ENCODE assay signal across 2 cellular contexts in genomic region chr3:156463123-156463522, GRCh38.
TF ChIP-seq lines count a peak whose summit lies in the region.

No MANE protein-coding gene starts in this region.

TF ChIP-seq in GM23338, 12 proteins besides CTCF, POLR2A, EP300 and RAD21:
- TF ChIP-seq ZNF462 (CRISPR knock-in tag; IDR thresholded peaks at IDR 0.05) = peak; percentile 73
- TF ChIP-seq EZH2phosphoT487 (IDR thresholded peaks at IDR 0.05; ENCODE audit: unreplicated experiment) = no peak

TF ChIP-seq in H1, 55 proteins besides CTCF, POLR2A, EP300 and RAD21 (continued from another document):
- no peak for TF ChIP-seq TEAD4 (IDR thresholded peaks at IDR 0.05; ENCODE audit: low read depth, low read length)
- TF ChIP-seq CHD1 (IDR thresholded peaks at IDR 0.05; ENCODE audit: low read depth, low read length) = no peak
- TF ChIP-seq BRCA1 (IDR thresholded peaks at IDR 0.05; ENCODE audit: low read depth, low read length) = no peak
- peak in 1 of 2 experiments; percentile 63; a peak in 1 of 4 replicates for TF ChIP-seq SIN3A (conservative IDR thresholded peaks at IDR 0.05 in 1 of 2, IDR thresholded peaks at IDR 0.05 in 1 of 2; ENCODE audit: low read depth in 1 of 2, low read length in 2 of 2)
- TF ChIP-seq SIX5 (IDR thresholded peaks at IDR 0.05; ENCODE audit: low read depth, low read length) = no peak
- TF ChIP-seq RFX5 (IDR thresholded peaks at IDR 0.05; ENCODE audit: borderline replicate concordance, low read depth, low read length) = no peak
- TF ChIP-seq ATF3 (IDR thresholded peaks at IDR 0.05; ENCODE audit: insufficient read depth, low read depth, low read length) = no peak
- no peak for TF ChIP-seq CBX8 (IDR thresholded peaks at IDR 0.05; ENCODE audit: borderline replicate concordance, low read depth, low read length)
- no peak for TF ChIP-seq SP2 (IDR thresholded peaks at IDR 0.05; ENCODE audit: low read length)
- TF ChIP-seq KDM1A (IDR thresholded peaks at IDR 0.05; ENCODE audit: borderline replicate concordance, low read length) = no peak
- TF ChIP-seq KDM4A (IDR thresholded peaks at IDR 0.05; ENCODE audit: low read depth, low read length, severe bottlenecking) = no peak
- TF ChIP-seq JUND (IDR thresholded peaks at IDR 0.05; ENCODE audit: low read length) = no peak
- no peak for TF ChIP-seq TCF12 (IDR thresholded peaks at IDR 0.05; ENCODE audit: low read depth, low read length)
- TF ChIP-seq SP4 (IDR thresholded peaks at IDR 0.05; ENCODE audit: low read length) = no peak
- TF ChIP-seq EGR1 (IDR thresholded peaks at IDR 0.05; ENCODE audit: borderline replicate concordance, low read depth, low read length) = no peak
- TF ChIP-seq POLR2AphosphoS5 (IDR thresholded peaks at IDR 0.05; ENCODE audit: low read depth, low read length) = no peak
- TF ChIP-seq HDAC6 (IDR thresholded peaks at IDR 0.05; ENCODE audit: low read depth, low read length) = no peak
- TF ChIP-seq ZNF274 (IDR thresholded peaks at IDR 0.05; ENCODE audit: borderline replicate concordance, extremely low read depth, low read length) = no peak
- no peak for TF ChIP-seq E2F6 (IDR thresholded peaks at IDR 0.05)
- TF ChIP-seq RXRA (IDR thresholded peaks at IDR 0.05; ENCODE audit: insufficient read depth, low read depth, low read length) = no peak
- no peak for TF ChIP-seq BACH1 (IDR thresholded peaks at IDR 0.05; ENCODE audit: low read length)
- TF ChIP-seq CHD7 (IDR thresholded peaks at IDR 0.05; ENCODE audit: insufficient replicate concordance, low read length) = peak; percentile 43
- TF ChIP-seq CREB1 (IDR thresholded peaks at IDR 0.05) = 0 out of 2 replicates have a peak, but pooled peaks have one; percentile 18
- no peak for TF ChIP-seq HDAC2 (IDR thresholded peaks at IDR 0.05; ENCODE audit: borderline replicate concordance in 1 of 2, low read depth in 2 of 2, low read length in 2 of 2)
- peak; percentile 72 for TF ChIP-seq YY1 (IDR thresholded peaks at IDR 0.05; ENCODE audit: low read depth, low read length)
- no peak for TF ChIP-seq CBX5 (IDR thresholded peaks at IDR 0.05; ENCODE audit: low read depth, low read length)
- TF ChIP-seq RNF2 (IDR thresholded peaks at IDR 0.05; ENCODE audit: borderline replicate concordance, low read depth, low read length, missing control alignments, poor library complexity, severe bottlenecking) = no peak
- TF ChIP-seq ASH2L (IDR thresholded peaks at IDR 0.05; ENCODE audit: low read length) = no peak
- no peak for TF ChIP-seq POU5F1 (IDR thresholded peaks at IDR 0.05; ENCODE audit: low read depth, low read length)
- TF ChIP-seq MAX (IDR thresholded peaks at IDR 0.05) = peak; percentile 24; the same call in 1 of the 2 replicates
- no peak for TF ChIP-seq FOSL1 (IDR thresholded peaks at IDR 0.05; ENCODE audit: insufficient read depth, low read depth, low read length)
- no peak for TF ChIP-seq SRF (IDR thresholded peaks at IDR 0.05; ENCODE audit: low read depth, low read length)
- no peak for TF ChIP-seq SAP30 (IDR thresholded peaks at IDR 0.05; ENCODE audit: insufficient read depth, insufficient replicate concordance, low read length)
- no peak for TF ChIP-seq TBP (IDR thresholded peaks at IDR 0.05; ENCODE audit: low read depth, low read length)
- no peak for TF ChIP-seq SIRT6 (IDR thresholded peaks at IDR 0.05; ENCODE audit: low read length)
- TF ChIP-seq USF2 (IDR thresholded peaks at IDR 0.05; ENCODE audit: low read length) = no peak
- TF ChIP-seq JUN (IDR thresholded peaks at IDR 0.05; ENCODE audit: low read depth, low read length) = no peak
- no peak for TF ChIP-seq TAF7 (optimal IDR thresholded peaks at IDR 0.05; ENCODE audit: borderline replicate concordance, low read depth, low read length)
- TF ChIP-seq CTBP2 (IDR thresholded peaks at IDR 0.05; ENCODE audit: borderline replicate concordance, insufficient read depth, insufficient read length, low read length) = no peak
- TF ChIP-seq PHF8 (conservative IDR thresholded peaks at IDR 0.05; ENCODE audit: low read depth, low read length) = no peak
- 0 out of 2 replicates have a peak, but pooled peaks have one; percentile 22 for TF ChIP-seq ATF2 (IDR thresholded peaks at IDR 0.05; ENCODE audit: low read length)
- TF ChIP-seq TAF1 (IDR thresholded peaks at IDR 0.05; ENCODE audit: low read depth, low read length) = no peak
- no peak for TF ChIP-seq GTF2F1 (IDR thresholded peaks at IDR 0.05; ENCODE audit: borderline replicate concordance, low read depth, low read length)
- TF ChIP-seq SP1 (IDR thresholded peaks at IDR 0.05; ENCODE audit: low read depth, low read length) = peak; percentile 40; the same call in 1 of the 2 replicates
- TF ChIP-seq CEBPB (IDR thresholded peaks at IDR 0.05; ENCODE audit: low read depth, low read length) = no peak
- TF ChIP-seq GABPA (IDR thresholded peaks at IDR 0.05; ENCODE audit: borderline replicate concordance, insufficient read depth, low read length) = no peak
- no peak for TF ChIP-seq RBBP5 (IDR thresholded peaks at IDR 0.05; ENCODE audit: borderline replicate concordance, low read depth, low read length)
- peak in 1 of 2 experiments; percentile 54 for TF ChIP-seq BCL11A (IDR thresholded peaks at IDR 0.05; ENCODE audit: low read depth in 2 of 2, low read length in 2 of 2)
- no peak for TF ChIP-seq CHD2 (IDR thresholded peaks at IDR 0.05; ENCODE audit: low read length)
- TF ChIP-seq SUZ12 (IDR thresholded peaks at IDR 0.05; ENCODE audit: low read length) = no peak
- no peak for TF ChIP-seq MAFK (IDR thresholded peaks at IDR 0.05; ENCODE audit: low read depth, low read length)
- no peak for TF ChIP-seq EZH2 (IDR thresholded peaks at IDR 0.05; ENCODE audit: low read depth, low read length, severe bottlenecking)
- TF ChIP-seq NANOG (IDR thresholded peaks at IDR 0.05; ENCODE audit: insufficient read depth, low read depth, low read length, poor library complexity, severe bottlenecking) = peak; percentile 86
TF ChIP-seq in H1: peak in this region for 9.
